14 cellular contexts compared by ENCODE assay signal in the genomic region with DNA sequence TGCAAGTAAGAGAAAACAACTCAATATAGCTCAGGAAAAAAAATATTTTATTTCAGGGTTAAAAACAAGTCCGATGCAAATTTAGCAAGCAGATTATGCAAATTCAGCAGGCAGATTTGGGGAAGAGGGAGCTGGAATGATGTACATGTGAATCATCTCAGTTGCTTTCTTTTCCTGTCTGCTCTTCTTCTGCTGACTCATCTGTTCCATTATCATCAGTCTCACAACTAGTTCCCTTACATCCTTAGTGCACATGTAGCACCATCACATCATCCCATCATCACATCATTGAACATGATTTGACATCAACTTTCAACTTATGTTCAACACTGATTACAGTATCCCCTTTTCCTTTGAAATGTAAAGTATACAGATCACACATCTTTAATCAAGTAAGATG. TPM values are rescaled to one million over a fixed set of nuclear protein-coding genes. Genes with fewer than 3 reads are reported as not detected.
A peak's percentile ranks its signal among the peaks of the same experiment; 100 is the strongest.
DNase-seq lines count a peak whose midpoint lies in the region; ATAC-seq, FAIRE-seq and TF ChIP-seq lines count a peak whose summit lies in the region.
"Had no signal": no experiment of that assay in that cellular context is flagged by ENCODE, and none has a peak within 500 bp of the region (broad histone marks: within the 10 kb centered on the region; RNA-seq: fewer than 3 reads in every experiment).

No MANE protein-coding gene starts in this region.

- no peak for FAIRE-seq in RCC 7860 (lab: Jason Lieb, UNC)

- no peaks in the 10 kb centered on the region for H3K4me1 ChIP-seq in A673 (ENCODE audit: insufficient read depth, low read length, poor library complexity, severe bottlenecking)
- H3K4me1 ChIP-seq: adrenal gland had no signal

- DNase-seq in A673 (ENCODE audit: low spot score) (peak; percentile 3), RWPE1 (ENCODE audit: low spot score) (peak; percentile 7), NCI-H187 (lab: John Stamatoyannopoulos, UW) (no peak), RCC 7860 (ENCODE audit: low spot score) (no peak), NCI-H2107 (lab: John Stamatoyannopoulos, UW) (no peak)
- no peak for DNase-seq in activated CD8-positive, alpha-beta memory T cell treated with anti-CD3 and anti-CD28 coated beads for 24 hours
- DNase-seq: activated CD4-positive, alpha-beta T cell treated with anti-CD3 and anti-CD28 coated beads, Interleukin-2, amount 50 U/mL, for 1 hour; islet precursor cell; NCI-H1436 treated with DMSO at 0.1 percent for 48 hours; stimulated activated CD4-positive, alpha-beta T cell treated with anti-CD3 and anti-CD28 coated beads, Interleukin-2, amount 100 ng/mL, for 24 hours had no signal

- H3K9me3 ChIP-seq in A673 (ENCODE audit: low read depth, low read length, poor library complexity, severe bottlenecking) = no peaks in the 10 kb centered on the region
- H3K9me3 ChIP-seq: adrenal gland had no signal

- H3K27me3 ChIP-seq in A673 (replicated peaks; ENCODE audit: insufficient read depth, low read depth, low read length, poor library complexity) = peaks cover 2% of the 10 kb centered on the region
- H3K27me3 ChIP-seq: adrenal gland had no signal

- no peak overlapping the region for H3K4me3 ChIP-seq in A673 (ENCODE audit: low read depth, low read length, poor library complexity, severe bottlenecking)
- H3K4me3 ChIP-seq: adrenal gland had no signal

- H3K27ac ChIP-seq in A673 (ENCODE audit: low read depth, low read length, poor library complexity, severe bottlenecking) (no peak overlapping the region), RWPE1 (no peak overlapping the region)
- H3K27ac ChIP-seq: adrenal gland had no signal

- no TSS peak for BruUV-seq in A673 (replicated peaks; lab: Mats Ljungman, UMichigan)

- no peaks in the 10 kb centered on the region for H3K36me3 ChIP-seq in A673 (ENCODE audit: insufficient read depth, low read length, poor library complexity, severe bottlenecking)
- H3K36me3 ChIP-seq: adrenal gland had no signal

- TF ChIP-seq CTCF in A673 (conservative IDR thresholded peaks at IDR 0.05; ENCODE audit: low read depth, low read length) (no peak), RWPE1 (conservative IDR thresholded peaks at IDR 0.05; ENCODE audit: low read depth) (no peak)

- CTCF ChIA-PET in A673 (lab: Charles Lee) = no interaction called here
- CTCF ChIA-PET in RWPE1 (lab: Yijun Ruan, JAX) = no interaction called here

- POLR2A ChIA-PET in A673 (lab: Charles Lee; ENCODE audit: low non-redundant PET) = no interaction called here
- POLR2A ChIA-PET in RWPE1 (lab: Yijun Ruan, JAX; ENCODE audit: low non-redundant PET) = no interaction called here

- intact Hi-C loops in A673 (cut with micrococcal nuclease; ENCODE audit: unreplicated experiment) = no loop called here

- ATAC-seq in GM18907 (IDR thresholded peaks at IDR 0.05; ENCODE audit: unreplicated experiment) = peak; percentile 45
- ATAC-seq in HG02970 (IDR thresholded peaks at IDR 0.05; ENCODE audit: low FRiP score, unreplicated experiment) = peak; percentile 56

RNA-seq across cellular contexts. Expression of a gene that starts 11.5 kb away (rescaled TPM):
- not detected in 2 replicates for total RNA-seq in A673 (2021)
- total RNA-seq: adrenal gland, B cell had no signal

RNA-seq across cellular contexts. Expression of a gene that starts 16.9 kb away (rescaled TPM):
- total RNA-seq in A673 (2021) = not detected in 2 replicates
- total RNA-seq: adrenal gland, B cell had no signal

RNA-seq across cellular contexts. Expression of a gene that starts 40.9 kb away (rescaled TPM):
- not detected in 2 replicates for total RNA-seq in A673 (2021)
- total RNA-seq: adrenal gland, B cell had no signal

Comparison
In these comparisons a context has a peak if more than half of its experiments do, and no peak if none do; other contexts are left out.
1. DNase-seq: peak in A673 (single experiment) and RWPE1 (single experiment); none in NCI-H187 (0 of 2), RCC 7860 (single experiment), activated CD8-positive, alpha-beta memory T cell treated with anti-CD3 and anti-CD28 coated beads for 24 hours (single experiment) and NCI-H2107 (single experiment).